2 cellular contexts compared by ENCODE assay signal in genomic region chr20:61522498-61523090, GRCh38.
TF ChIP-seq lines count a peak whose summit lies in the region.

No MANE protein-coding gene starts in this region.

TF ChIP-seq in GM23338, 12 proteins besides CTCF, POLR2A, EP300 and RAD21 (continued from another document):
- TF ChIP-seq ETS1 (IDR thresholded peaks at IDR 0.05): no peak
- TF ChIP-seq CREB1 (CRISPR knock-in tag; IDR thresholded peaks at IDR 0.05; ENCODE audit: low read depth): no peak
- no peak for TF ChIP-seq EZH2phosphoT487 (IDR thresholded peaks at IDR 0.05; ENCODE audit: unreplicated experiment)
- TF ChIP-seq NANOG (IDR thresholded peaks at IDR 0.05; ENCODE audit: borderline replicate concordance): no peak
- TF ChIP-seq ZNF462 (CRISPR knock-in tag; IDR thresholded peaks at IDR 0.05): no peak
- TF ChIP-seq POLR2AphosphoS5 (IDR thresholded peaks at IDR 0.05; ENCODE audit: low read depth): no peak
- TF ChIP-seq, protein P1, sequence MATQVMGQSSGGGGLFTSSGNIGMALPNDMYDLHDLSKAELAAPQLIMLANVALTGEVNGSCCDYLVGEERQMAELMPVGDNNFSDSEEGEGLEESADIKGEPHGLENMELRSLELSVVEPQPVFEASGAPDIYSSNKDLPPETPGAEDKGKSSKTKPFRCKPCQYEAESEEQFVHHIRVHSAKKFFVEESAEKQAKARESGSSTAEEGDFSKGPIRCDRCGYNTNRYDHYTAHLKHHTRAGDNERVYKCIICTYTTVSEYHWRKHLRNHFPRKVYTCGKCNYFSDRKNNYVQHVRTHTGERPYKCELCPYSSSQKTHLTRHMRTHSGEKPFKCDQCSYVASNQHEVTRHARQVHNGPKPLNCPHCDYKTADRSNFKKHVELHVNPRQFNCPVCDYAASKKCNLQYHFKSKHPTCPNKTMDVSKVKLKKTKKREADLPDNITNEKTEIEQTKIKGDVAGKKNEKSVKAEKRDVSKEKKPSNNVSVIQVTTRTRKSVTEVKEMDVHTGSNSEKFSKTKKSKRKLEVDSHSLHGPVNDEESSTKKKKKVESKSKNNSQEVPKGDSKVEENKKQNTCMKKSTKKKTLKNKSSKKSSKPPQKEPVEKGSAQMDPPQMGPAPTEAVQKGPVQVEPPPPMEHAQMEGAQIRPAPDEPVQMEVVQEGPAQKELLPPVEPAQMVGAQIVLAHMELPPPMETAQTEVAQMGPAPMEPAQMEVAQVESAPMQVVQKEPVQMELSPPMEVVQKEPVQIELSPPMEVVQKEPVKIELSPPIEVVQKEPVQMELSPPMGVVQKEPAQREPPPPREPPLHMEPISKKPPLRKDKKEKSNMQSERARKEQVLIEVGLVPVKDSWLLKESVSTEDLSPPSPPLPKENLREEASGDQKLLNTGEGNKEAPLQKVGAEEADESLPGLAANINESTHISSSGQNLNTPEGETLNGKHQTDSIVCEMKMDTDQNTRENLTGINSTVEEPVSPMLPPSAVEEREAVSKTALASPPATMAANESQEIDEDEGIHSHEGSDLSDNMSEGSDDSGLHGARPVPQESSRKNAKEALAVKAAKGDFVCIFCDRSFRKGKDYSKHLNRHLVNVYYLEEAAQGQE (IDR thresholded peaks at IDR 0.05; ENCODE audit: unreplicated experiment): no peak
- TF ChIP-seq EZH2 (IDR thresholded peaks at IDR 0.05; ENCODE audit: low read depth, unreplicated experiment): no peak
- TF ChIP-seq ZNF331 (CRISPR knock-in tag; IDR thresholded peaks at IDR 0.05; ENCODE audit: low read depth): no peak
TF ChIP-seq in GM23338: peak in this region for 0.

TF ChIP-seq in K562, 482 proteins besides CTCF, POLR2A, EP300 and RAD21 (continued from another document):
- TF ChIP-seq RBFOX2 (IDR thresholded peaks at IDR 0.05; ENCODE audit: low read depth, low read length) (0 out of 2 replicates have a peak, but pooled peaks have one; percentile 0), CBX3 (IDR thresholded peaks at IDR 0.05; ENCODE audit: borderline replicate concordance in 1 of 2, low read length in 2 of 2) (no peak)
